ENCODE assay signal across 11 cellular contexts in the genomic region with DNA sequence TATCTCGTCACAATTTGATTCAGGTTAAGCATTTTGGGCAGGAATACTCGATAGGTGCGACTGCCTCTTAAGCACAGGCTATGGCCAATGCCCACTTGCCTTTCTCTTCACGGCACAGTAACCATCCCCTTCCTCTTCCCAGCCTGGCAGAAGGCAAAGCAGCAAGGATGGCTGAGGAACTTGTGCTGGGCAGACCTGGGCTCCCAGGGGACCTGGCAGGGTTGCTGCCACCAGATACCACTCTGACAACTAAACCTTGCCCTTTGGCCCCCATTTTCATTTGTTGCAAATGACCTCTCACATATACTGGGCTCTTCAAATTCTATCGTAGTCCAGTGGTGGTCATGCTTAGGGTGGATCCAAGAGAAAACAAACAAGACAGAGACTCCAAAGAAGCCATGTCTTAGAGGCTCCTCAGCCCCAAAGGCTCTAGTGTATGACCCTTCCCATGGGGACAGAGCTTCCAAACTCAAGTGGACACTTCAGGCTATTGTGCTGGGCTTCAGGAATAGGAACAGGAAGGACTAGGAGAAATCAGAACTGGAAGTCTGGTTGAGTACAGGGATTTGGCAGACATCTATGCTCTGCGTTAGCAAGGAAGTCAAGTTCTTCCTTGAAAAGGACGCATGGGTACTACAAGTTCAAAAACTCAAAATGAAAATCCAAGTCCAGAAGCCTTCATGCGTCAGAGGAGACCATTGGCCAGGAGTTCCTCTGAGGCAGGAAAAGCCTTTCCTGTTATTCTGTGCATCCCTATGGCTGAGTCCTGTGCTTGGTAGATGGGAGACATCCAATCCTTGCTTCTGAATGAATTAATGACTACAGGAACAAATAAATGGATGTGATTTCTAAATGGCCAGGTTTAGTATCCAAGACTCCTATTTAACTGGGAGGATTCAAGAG.
DNase-seq lines count a peak whose midpoint lies in the region; ATAC-seq and TF ChIP-seq lines count a peak whose summit lies in the region.
"Had no signal": no experiment of that assay in that cellular context is flagged by ENCODE, and none has a peak within 500 bp of the region (broad histone marks: within the 10 kb centered on the region; RNA-seq: fewer than 3 reads in every experiment).

No MANE protein-coding gene starts in this region.

- peaks cover 14 to 52% of the 10 kb centered on the region in 2 donors for H3K4me1 ChIP-seq in thyroid gland
- peaks cover 16% of the 10 kb centered on the region for H3K4me1 ChIP-seq in CD8-positive, alpha-beta T cell (ENCODE audit: insufficient read depth, low read length)

- 81 to 86% methylated on average over 8 of the region's 8 CpGs for WGBS in thyroid gland, 2 donors

- intact Hi-C loops in activated CD8-positive, alpha-beta T cell treated with anti-CD3 and anti-CD28 coated beads for 36 hours (cut with micrococcal nuclease), result no loop called here
- intact Hi-C loops in thyroid gland (cut with DNase I), result loop anchor here (10.0 kb wide), 1 partner anchor 65 kb away; no protein-coding TSS in a partner anchor
- intact Hi-C loops in CD8-positive, alpha-beta T cell (cut with DNase I, micrococcal nuclease), result no loop called here

- peak overlapping the region; percentile 71 to 87 (median 72) for H3K27ac ChIP-seq in thyroid gland
- no peak overlapping the region for H3K27ac ChIP-seq in CD8-positive, alpha-beta T cell (ENCODE audit: low read depth, low read length)

- no peaks in the 10 kb centered on the region for H3K27me3 Mint-ChIP-seq in activated CD8-positive, alpha-beta T cell treated with anti-CD3 and anti-CD28 coated beads, Interleukin-2, amount 10 ng/mL, durations not matched to agents 7 days and 5 days (ENCODE audit: low read depth)
- H3K27me3 Mint-ChIP-seq in activated CD8-positive, alpha-beta T cell treated with anti-CD3 and anti-CD28 coated beads for 36 hours, result no peaks in the 10 kb centered on the region
- no peaks in the 10 kb centered on the region for H3K27me3 Mint-ChIP-seq in chondrocyte (ENCODE audit: low read depth)
- peaks cover 3% of the 10 kb centered on the region for H3K27me3 Mint-ChIP-seq in CD8-positive, alpha-beta T cell (ENCODE audit: low read depth)
- H3K27me3 Mint-ChIP-seq: brain, T-helper 17 cell had no signal

- POLR2A ChIA-PET in activated CD8-positive, alpha-beta T cell treated with anti-CD3 and anti-CD28 coated beads, Interleukin-2, amount 10 ng/mL, durations not matched to agents 7 days and 5 days (lab: Charles Lee), result no interaction called here
- POLR2A ChIA-PET in activated CD8-positive, alpha-beta T cell treated with anti-CD3 and anti-CD28 coated beads for 36 hours (lab: Charles Lee), result interaction anchor here (0.7 kb wide), 1 partner anchor 37 kb away, joined by 3 read pairs; no protein-coding TSS in a partner anchor
- POLR2A ChIA-PET in CD8-positive, alpha-beta T cell (lab: Charles Lee), result no interaction called here

- H3K4me3 Mint-ChIP-seq in activated CD8-positive, alpha-beta T cell treated with anti-CD3 and anti-CD28 coated beads, Interleukin-2, amount 10 ng/mL, durations not matched to agents 7 days and 5 days, result no peak overlapping the region
- H3K4me3 Mint-ChIP-seq in activated CD8-positive, alpha-beta T cell treated with anti-CD3 and anti-CD28 coated beads for 36 hours, result no peak overlapping the region
- H3K4me3 Mint-ChIP-seq in chondrocyte (ENCODE audit: unreplicated experiment), result no peak overlapping the region
- H3K4me3 Mint-ChIP-seq in CD8-positive, alpha-beta T cell, result no peak overlapping the region
- H3K4me3 Mint-ChIP-seq: T-helper 17 cell had no signal

- no peaks in the 10 kb centered on the region for H3K36me3 ChIP-seq in thyroid gland
- H3K36me3 ChIP-seq in CD8-positive, alpha-beta T cell (ENCODE audit: insufficient read depth, low read length), result no peaks in the 10 kb centered on the region

- no peaks in the 10 kb centered on the region for H3K9me3 ChIP-seq in thyroid gland
- H3K9me3 ChIP-seq in CD8-positive, alpha-beta T cell (ENCODE audit: low read length), result no peaks in the 10 kb centered on the region

- H3K27ac Mint-ChIP-seq in activated CD8-positive, alpha-beta T cell treated with anti-CD3 and anti-CD28 coated beads, Interleukin-2, amount 10 ng/mL, durations not matched to agents 7 days and 5 days, result peak overlapping the region; percentile 86
- no peak overlapping the region for H3K27ac Mint-ChIP-seq in activated CD8-positive, alpha-beta T cell treated with anti-CD3 and anti-CD28 coated beads for 36 hours
- H3K27ac Mint-ChIP-seq in chondrocyte (ENCODE audit: unreplicated experiment), result peak overlapping the region; percentile 99
- H3K27ac Mint-ChIP-seq in CD8-positive, alpha-beta T cell, result no peak overlapping the region
- H3K27ac Mint-ChIP-seq: T-helper 17 cell had no signal

- peaks cover under 1% of the 10 kb centered on the region for H3K9me3 Mint-ChIP-seq in activated CD8-positive, alpha-beta T cell treated with anti-CD3 and anti-CD28 coated beads, Interleukin-2, amount 10 ng/mL, durations not matched to agents 7 days and 5 days (ENCODE audit: insufficient read depth)
- H3K9me3 Mint-ChIP-seq in activated CD8-positive, alpha-beta T cell treated with anti-CD3 and anti-CD28 coated beads for 36 hours, result no peaks in the 10 kb centered on the region
- H3K9me3 Mint-ChIP-seq in chondrocyte (ENCODE audit: low read depth), result no peaks in the 10 kb centered on the region
- no peaks in the 10 kb centered on the region for H3K9me3 Mint-ChIP-seq in CD8-positive, alpha-beta T cell

- no peak for ATAC-seq in activated CD8-positive, alpha-beta T cell treated with anti-CD3 and anti-CD28 coated beads, Interleukin-2, amount 10 ng/mL, durations not matched to agents 7 days and 5 days
- no peak for ATAC-seq in activated CD8-positive, alpha-beta T cell treated with anti-CD3 and anti-CD28 coated beads for 36 hours
- ATAC-seq in CD8-positive, alpha-beta T cell, result no peak
- ATAC-seq in HG03521 (IDR thresholded peaks at IDR 0.05; ENCODE audit: unreplicated experiment) (no peak), HG03196 (IDR thresholded peaks at IDR 0.05; ENCODE audit: unreplicated experiment) (no peak)
- ATAC-seq: T-helper 17 cell had no signal

- CTCF ChIA-PET in activated CD8-positive, alpha-beta T cell treated with anti-CD3 and anti-CD28 coated beads, Interleukin-2, amount 10 ng/mL, durations not matched to agents 7 days and 5 days (lab: Charles Lee), result interaction anchor here (1.2 kb wide), 1 partner anchor 59 kb away, joined by 4 read pairs; no protein-coding TSS in a partner anchor
- CTCF ChIA-PET in activated CD8-positive, alpha-beta T cell treated with anti-CD3 and anti-CD28 coated beads for 36 hours (lab: Charles Lee), result no interaction called here
- CTCF ChIA-PET in CD8-positive, alpha-beta T cell (lab: Charles Lee), result no interaction called here

- H3K4me3 ChIP-seq in thyroid gland (replicated peaks in 1 of 3), result no peak overlapping the region
- H3K4me3 ChIP-seq in CD8-positive, alpha-beta T cell (ENCODE audit: low read depth, low read length), result no peak overlapping the region

- TF ChIP-seq POLR2A in thyroid gland (IDR thresholded peaks at IDR 0.05), result no peak

- DNase-seq in activated CD8-positive, alpha-beta T cell treated with anti-CD3 and anti-CD28 coated beads, Interleukin-2, amount 10 ng/mL, durations not matched to agents 7 days and 5 days, result no peak
- no peak for DNase-seq in activated CD8-positive, alpha-beta T cell treated with anti-CD3 and anti-CD28 coated beads for 36 hours
- no peak for DNase-seq in chondrocyte (ENCODE audit: low spot score)
- peak; percentile 86 to 93 for DNase-seq in lung microvascular endothelial cell (ENCODE audit: low read depth in 2 of 2)
- no peak for DNase-seq in thyroid gland
- no peak for DNase-seq in CD8-positive, alpha-beta T cell
- DNase-seq: stimulated activated CD4-positive, alpha-beta T cell treated with anti-CD3 and anti-CD28 coated beads, Interleukin-4, amount 100 ng/mL, for 1 hour; T-helper 17 cell had no signal

- H3K4me1 Mint-ChIP-seq in activated CD8-positive, alpha-beta T cell treated with anti-CD3 and anti-CD28 coated beads, Interleukin-2, amount 10 ng/mL, durations not matched to agents 7 days and 5 days (ENCODE audit: low read depth), result peaks cover 41% of the 10 kb centered on the region
- peaks cover 43% of the 10 kb centered on the region for H3K4me1 Mint-ChIP-seq in activated CD8-positive, alpha-beta T cell treated with anti-CD3 and anti-CD28 coated beads for 36 hours (ENCODE audit: low read depth)
- peaks cover 68% of the 10 kb centered on the region for H3K4me1 Mint-ChIP-seq in chondrocyte (ENCODE audit: low read depth)
- peaks cover 19% of the 10 kb centered on the region for H3K4me1 Mint-ChIP-seq in CD8-positive, alpha-beta T cell (ENCODE audit: low read depth)

- H3K36me3 Mint-ChIP-seq in activated CD8-positive, alpha-beta T cell treated with anti-CD3 and anti-CD28 coated beads, Interleukin-2, amount 10 ng/mL, durations not matched to agents 7 days and 5 days (ENCODE audit: low read depth), result peaks cover 3% of the 10 kb centered on the region
- no peaks in the 10 kb centered on the region for H3K36me3 Mint-ChIP-seq in activated CD8-positive, alpha-beta T cell treated with anti-CD3 and anti-CD28 coated beads for 36 hours (ENCODE audit: low read depth)
- no peaks in the 10 kb centered on the region for H3K36me3 Mint-ChIP-seq in chondrocyte (ENCODE audit: low read depth)
- no peaks in the 10 kb centered on the region for H3K36me3 Mint-ChIP-seq in CD8-positive, alpha-beta T cell
- H3K36me3 Mint-ChIP-seq: brain had no signal

- TF ChIP-seq CTCF in activated CD8-positive, alpha-beta T cell treated with anti-CD3 and anti-CD28 coated beads for 36 hours (IDR thresholded peaks at IDR 0.05), result no peak
- no peak for TF ChIP-seq CTCF in chondrocyte (IDR thresholded peaks at IDR 0.05)
- TF ChIP-seq CTCF in thyroid gland (IDR thresholded peaks at IDR 0.05), result no peak
- TF ChIP-seq CTCF in CD8-positive, alpha-beta T cell (IDR thresholded peaks at IDR 0.05), result no peak

- H3K27me3 ChIP-seq in thyroid gland, result no peaks in the 10 kb centered on the region
- no peaks in the 10 kb centered on the region for H3K27me3 ChIP-seq in CD8-positive, alpha-beta T cell (ENCODE audit: insufficient read depth, low read length)

Comparison
In these comparisons a context has a peak if more than half of its experiments do, and no peak if none do; other contexts are left out.
1. H3K27ac Mint-ChIP-seq: peak in activated CD8-positive, alpha-beta T cell treated with anti-CD3 and anti-CD28 coated beads, Interleukin-2, amount 10 ng/mL, durations not matched to agents 7 days and 5 days (single experiment) and chondrocyte (single experiment); none in activated CD8-positive, alpha-beta T cell treated with anti-CD3 and anti-CD28 coated beads for 36 hours (single experiment) and CD8-positive, alpha-beta T cell (single experiment).
2. DNase-seq: peak in lung microvascular endothelial cell (2 of 2); none in activated CD8-positive, alpha-beta T cell treated with anti-CD3 and anti-CD28 coated beads, Interleukin-2, amount 10 ng/mL, durations not matched to agents 7 days and 5 days (single experiment), activated CD8-positive, alpha-beta T cell treated with anti-CD3 and anti-CD28 coated beads for 36 hours (single experiment), chondrocyte (single experiment), thyroid gland (0 of 2) and CD8-positive, alpha-beta T cell (0 of 7).